ENCODE assay signal across 9 cellular contexts in the genomic region with DNA sequence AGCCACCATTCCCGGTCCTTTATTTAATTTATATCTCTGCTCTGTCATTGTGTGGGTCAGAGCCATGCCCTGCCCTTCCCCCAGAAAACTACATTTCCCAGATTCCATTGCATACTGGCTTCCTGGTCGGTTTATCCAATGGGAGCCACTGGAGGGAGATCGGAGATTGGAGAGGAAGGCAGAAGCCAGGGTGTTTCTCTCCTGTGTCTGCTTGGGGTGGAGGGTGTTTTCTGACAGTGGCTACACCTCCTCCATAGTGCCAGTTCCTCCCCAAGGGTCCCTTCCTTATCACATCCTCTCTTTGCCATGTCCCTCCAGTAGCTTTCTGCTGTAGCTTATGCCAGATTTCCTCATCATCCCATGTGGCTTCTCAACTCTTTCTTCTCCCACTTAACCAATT. TPM values are rescaled to one million over a fixed set of nuclear protein-coding genes. Genes with fewer than 3 reads are reported as not detected.
A peak's percentile ranks its signal among the peaks of the same experiment; 100 is the strongest.
DNase-seq lines count a peak whose midpoint lies in the region; ATAC-seq and TF ChIP-seq lines count a peak whose summit lies in the region.
"Had no signal": no experiment of that assay in that cellular context is flagged by ENCODE, and none has a peak within 500 bp of the region (broad histone marks: within the 10 kb centered on the region; RNA-seq: fewer than 3 reads in every experiment).

No MANE protein-coding gene starts in this region.

- H3K79me2 ChIP-seq in OCI-LY3 (ENCODE audit: low read length), result no peaks in the 10 kb centered on the region

- H3K36me3 ChIP-seq in OCI-LY3 (replicated peaks; ENCODE audit: low read depth, low read length), result no peaks in the 10 kb centered on the region

- H3K36me3 Mint-ChIP-seq in neural crest cell (ENCODE audit: low read depth), result no peaks in the 10 kb centered on the region
- H3K36me3 Mint-ChIP-seq in activated T-helper 17 cell treated with anti-CD3 and anti-CD28 coated beads, Interleukin-2, amount 50 U/mL, for 72 hours (ENCODE audit: low read depth), result no peaks in the 10 kb centered on the region

- no peaks in the 10 kb centered on the region for H4K20me1 ChIP-seq in OCI-LY3 (ENCODE audit: insufficient read depth, low read length)

- peaks cover 9% of the 10 kb centered on the region for H3K27me3 ChIP-seq in OCI-LY3 (ENCODE audit: low read depth, low read length)

- H3K4me3 ChIP-seq in OCI-LY3 (ENCODE audit: low read length), result no peak overlapping the region

- ATAC-seq in GM21526 (IDR thresholded peaks at IDR 0.05; ENCODE audit: low FRiP score, unreplicated experiment) (no peak), HG03108 (IDR thresholded peaks at IDR 0.05; ENCODE audit: unreplicated experiment) (no peak)
- no peak for ATAC-seq in activated T-helper 17 cell treated with anti-CD3 and anti-CD28 coated beads, Interleukin-2, amount 50 U/mL, for 72 hours (replicated peaks)

- peak overlapping the region; percentile 72 for H3K4me3 Mint-ChIP-seq in neural crest cell
- H3K4me3 Mint-ChIP-seq in activated T-helper 17 cell treated with anti-CD3 and anti-CD28 coated beads, Interleukin-2, amount 50 U/mL, for 72 hours, result no peak overlapping the region
- H3K4me3 Mint-ChIP-seq: T-helper 1 cell treated with Interleukin-12 subunit alpha and Interleukin-12 subunit beta and Interleukin-4 antibody, amounts not matched to agents 30 μg/mL and 1 μg/mL, for 36 hours had no signal

- H2AFZ ChIP-seq in OCI-LY3 (ENCODE audit: low read depth, low read length), result 0 out of 2 replicates have a peak overlapping the region, but pooled peaks have one; percentile 35

- H3K27me3 Mint-ChIP-seq in neural crest cell (ENCODE audit: low read depth), result peaks cover 27% of the 10 kb centered on the region
- peaks cover 20% of the 10 kb centered on the region for H3K27me3 Mint-ChIP-seq in activated T-helper 17 cell treated with anti-CD3 and anti-CD28 coated beads, Interleukin-2, amount 50 U/mL, for 72 hours

- no peak overlapping the region for H3K9ac ChIP-seq in OCI-LY3 (ENCODE audit: low read length)

- TF ChIP-seq CTCF in OCI-LY3 (IDR thresholded peaks at IDR 0.05; ENCODE audit: low read depth, low read length), result no peak
- TF ChIP-seq CTCF in neural crest cell (conservative IDR thresholded peaks at IDR 0.05), result no peak

- peaks cover 13% of the 10 kb centered on the region for H3K4me1 Mint-ChIP-seq in neural crest cell
- no peaks in the 10 kb centered on the region for H3K4me1 Mint-ChIP-seq in activated T-helper 17 cell treated with anti-CD3 and anti-CD28 coated beads, Interleukin-2, amount 50 U/mL, for 72 hours

- no peak overlapping the region for H3K27ac Mint-ChIP-seq in neural crest cell (ENCODE audit: unreplicated experiment)
- H3K27ac Mint-ChIP-seq in activated T-helper 17 cell treated with anti-CD3 and anti-CD28 coated beads, Interleukin-2, amount 50 U/mL, for 72 hours, result no peak overlapping the region
- H3K27ac Mint-ChIP-seq: T-helper 1 cell treated with Interleukin-12 subunit alpha and Interleukin-12 subunit beta and Interleukin-4 antibody, amounts not matched to agents 30 μg/mL and 1 μg/mL, for 36 hours had no signal

- H3K9me3 Mint-ChIP-seq in neural crest cell, result no peaks in the 10 kb centered on the region
- no peaks in the 10 kb centered on the region for H3K9me3 Mint-ChIP-seq in activated T-helper 17 cell treated with anti-CD3 and anti-CD28 coated beads, Interleukin-2, amount 50 U/mL, for 72 hours
- H3K9me3 Mint-ChIP-seq: T-helper 1 cell treated with Interleukin-12 subunit alpha and Interleukin-12 subunit beta and Interleukin-4 antibody, amounts not matched to agents 30 μg/mL and 1 μg/mL, for 36 hours had no signal

- H3K27ac ChIP-seq in OCI-LY3 (ENCODE audit: low read length), result no peak overlapping the region

- peak; percentile 26 for DNase-seq in NOMO-1 treated with DMSO at 0.1 percent for 48 hours (lab: John Stamatoyannopoulos, UW; ENCODE audit: unreplicated experiment)
- no peak for DNase-seq in NOMO-1 treated with dmso at 0.1 percent for 144 hours (lab: John Stamatoyannopoulos, UW; ENCODE audit: unreplicated experiment)
- DNase-seq in dermis blood vessel endothelial cell, result peak; percentile 64
- peak; percentile 28 for DNase-seq in neural crest cell (ENCODE audit: low read depth, low spot score)

- no peaks in the 10 kb centered on the region for H3K9me3 ChIP-seq in OCI-LY3 (ENCODE audit: insufficient read depth, low read length)

- peak overlapping the region; percentile 47 for H3K4me2 ChIP-seq in OCI-LY3 (ENCODE audit: low read length)

- H3K4me1 ChIP-seq in OCI-LY3 (ENCODE audit: low read length), result peaks cover 15% of the 10 kb centered on the region

RNA-seq across cellular contexts. Expression of a gene that starts 19.0 kb away (rescaled TPM):
- total RNA-seq in dermis blood vessel endothelial cell, result 0.65 and 2.2 TPM in 2 replicates
- 6.8 and 7.3 TPM in 2 replicates for total RNA-seq in neural crest cell
- total RNA-seq in activated T-helper 17 cell treated with anti-CD3 and anti-CD28 coated beads, Interleukin-2, amount 50 U/mL, for 72 hours, result 1 to 10 TPM; 1.6 to 7.4 TPM
